ENCODE assay signal across 8 cellular contexts in genomic region chr20:8602389-8603116, GRCh38.
DNase-seq lines count a peak whose midpoint lies in the region; ATAC-seq, FAIRE-seq and TF ChIP-seq lines count a peak whose summit lies in the region.

No MANE protein-coding gene starts in this region.

- H3K4me1 ChIP-seq in liver (ENCODE audit: control insufficient read depth in 4 of 4, insufficient read depth in 4 of 4, low read length in 3 of 4) (peaks cover 0 to 4% (median 0%) of the 10 kb centered on the region in 4 donors), HepG2 (ENCODE audit: insufficient read depth, low read length) (no peaks in the 10 kb centered on the region), GM12878 (ENCODE audit: control insufficient read depth, insufficient read depth, low read length) (peaks cover 15% of the 10 kb centered on the region), pancreas (peaks cover 0 to 5% (median 0%) of the 10 kb centered on the region in 3 donors), HAP-1 (peaks cover 6% of the 10 kb centered on the region)

- FAIRE-seq in HepG2 (lab: Jason Lieb, UNC): no peak
- peak; percentile 88 for FAIRE-seq in GM12878 (lab: Jason Lieb, UNC)
- FAIRE-seq in pancreas (lab: Jason Lieb, UNC): peak; percentile 51

- no peak for TF ChIP-seq EP300 in HepG2 (IDR thresholded peaks at IDR 0.05; ENCODE audit: low read depth in 2 of 2, low read length in 2 of 2)
- no peak for TF ChIP-seq EP300 in HepG2 (CRISPR knock-in tag; IDR thresholded peaks at IDR 0.05; ENCODE audit: borderline replicate concordance)
- TF ChIP-seq EP300 in GM12878 (IDR thresholded peaks at IDR 0.05; ENCODE audit: borderline replicate concordance in 1 of 2, control insufficient read depth in 1 of 2, low read depth in 2 of 2, low read length in 2 of 2): no peak

- no peak overlapping the region for H2AFZ ChIP-seq in HepG2 (ENCODE audit: low read length)
- peak overlapping the region; percentile 74 for H2AFZ ChIP-seq in GM12878 (ENCODE audit: control insufficient read depth, low read depth, low read length)

- peak overlapping the region in 2 of 3 donors; percentile 8 to 31 for H3K4me3 ChIP-seq in liver (ENCODE audit: low read depth in 1 of 3, low read length in 3 of 3)
- no peak overlapping the region for H3K4me3 ChIP-seq in HepG2 (replicated peaks in 1 of 3; ENCODE audit: insufficient read depth in 1 of 3, low read depth in 2 of 3, low read length in 3 of 3)
- 0 out of 2 replicates have a peak overlapping the region, but pooled peaks have one; percentile 4 for H3K4me3 ChIP-seq in GM12878
- H3K4me3 ChIP-seq in pancreas: no peak overlapping the region
- no peak overlapping the region for H3K4me3 ChIP-seq in HAP-1

- H3K9me3 ChIP-seq in liver (ENCODE audit: control insufficient read depth in 4 of 4, low read length in 3 of 4) (no peaks in the 10 kb centered on the region), HepG2 (ENCODE audit: low read length) (no peaks in the 10 kb centered on the region), GM12878 (replicated peaks; ENCODE audit: control insufficient read depth, insufficient read depth, low read length) (no peaks in the 10 kb centered on the region), pancreas (no peaks in the 10 kb centered on the region), HAP-1 (no peaks in the 10 kb centered on the region)

- TF ChIP-seq RAD21 in liver (IDR thresholded peaks at IDR 0.05): no peak
- TF ChIP-seq RAD21 in HepG2 (CRISPR knock-in tag; IDR thresholded peaks at IDR 0.05): no peak
- no peak for TF ChIP-seq RAD21 in GM12878 (IDR thresholded peaks at IDR 0.05; ENCODE audit: insufficient read depth, low read depth, low read length)

- H4K20me1 ChIP-seq in HepG2 (ENCODE audit: insufficient read depth, low read length): no peaks in the 10 kb centered on the region
- H4K20me1 ChIP-seq in GM12878 (ENCODE audit: control insufficient read depth, insufficient read depth): no peaks in the 10 kb centered on the region

- in situ Hi-C loops in HepG2 (cut with HindIII; ENCODE audit: extremely low pct_ligation_motif_present, low pct_unique_long_range_greater_than_20kb): no loop called here
- in situ Hi-C loops in GM12878 (cut with MboI): no loop called here
- in situ Hi-C loops in HAP-1 (cut with MboI; ENCODE audit: low sequenced_read_pairs): no loop called here

- peak overlapping the region in 1 of 2 donors; percentile 2 for H3K27ac ChIP-seq in liver (ENCODE audit: low read depth in 1 of 2, low read length in 2 of 2)
- no peak overlapping the region for H3K27ac ChIP-seq in HepG2 (ENCODE audit: extremely low read length, insufficient read depth, low read length)
- H3K27ac ChIP-seq in GM12878 (ENCODE audit: control insufficient read depth, insufficient read depth): peak overlapping the region; percentile 64
- peak overlapping the region in 1 of 4 donors; percentile 22 for H3K27ac ChIP-seq in pancreas

- SMC1A ChIA-PET in GM12878 (lab: Charles Lee; ENCODE audit: uncharacterized antibody, unreplicated experiment): interaction anchor here (0.8 to 2.5 kb wide), 7 partner anchors 12 to 581 kb away, joined by 3 to 9 read pairs (median 6); no protein-coding TSS in a partner anchor

- ATAC-seq in HepG2 (no peak), HG03175 (IDR thresholded peaks at IDR 0.05; ENCODE audit: unreplicated experiment) (peak; percentile 72), GM12878 (peak; percentile 92), pancreas (peak; percentile 43 to 68 (median 56))

- H3K36me3 ChIP-seq in liver (ENCODE audit: control insufficient read depth in 4 of 4, insufficient read depth in 3 of 4, low read depth in 1 of 4, low read length in 3 of 4) (no peaks in the 10 kb centered on the region), HepG2 (replicated peaks in 1 of 2; ENCODE audit: control insufficient read depth in 1 of 2, insufficient read depth in 2 of 2, low read length in 2 of 2) (0 out of 5 replicates have a peak, but pooled peaks cover 0 to 2% of the 10 kb centered on the region in 2 experiments), GM12878 (ENCODE audit: control insufficient read depth in 2 of 2, insufficient read depth in 2 of 2, low read length in 1 of 2) (no peaks in the 10 kb centered on the region), pancreas (no peaks in the 10 kb centered on the region), HAP-1 (replicated peaks) (no peaks in the 10 kb centered on the region)

- H3K9ac ChIP-seq in liver (ENCODE audit: low read depth in 1 of 2, low read length in 2 of 2) (peak overlapping the region; percentile 19 to 21), HepG2 (ENCODE audit: insufficient read depth, low read depth, low read length) (no peak overlapping the region), GM12878 (ENCODE audit: control insufficient read depth, insufficient read depth, low read length) (no peak overlapping the region)

- WGBS in liver: 27% methylated on average over 3 of the region's 3 CpGs
- WGBS in HepG2 (ENCODE audit: low lambda C conversion rate): 93% methylated on average over 3 of the region's 3 CpGs
- WGBS in GM12878 (ENCODE audit: insufficient coverage, insufficient replicate concordance, low lambda C conversion rate, missing lambda C conversion rate): 21% methylated on average over 3 of the region's 3 CpGs
- 49 to 60% methylated on average over 3 of the region's 3 CpGs for WGBS in pancreas, 2 donors

- RAD21 ChIA-PET in GM12878 (lab: Charles Lee; ENCODE audit: unreplicated experiment): interaction anchor here (0.9 to 1.8 kb wide), 4 partner anchors 11 to 120 kb away, joined by 3 to 5 read pairs (median 4); no protein-coding TSS in a partner anchor

- H3K4me2 ChIP-seq in HepG2 (ENCODE audit: low read depth, low read length) (no peak overlapping the region), GM12878 (ENCODE audit: control insufficient read depth, insufficient read depth) (peak overlapping the region; percentile 83)

- H3K79me2 ChIP-seq in HepG2 (ENCODE audit: insufficient read depth, low read length) (no peaks in the 10 kb centered on the region), GM12878 (ENCODE audit: control insufficient read depth, insufficient read depth, low read length) (no peaks in the 10 kb centered on the region)

- DNase-seq in HepG2 (ENCODE audit: low spot score) (no peak), GM12878 (ENCODE audit: low read depth, low spot score) (peak; percentile 69), pancreas (no peak), SKM-1 treated with dmso at 0.1 percent for 144 hours (lab: John Stamatoyannopoulos, UW; ENCODE audit: unreplicated experiment) (no peak), HAP-1 (ENCODE audit: low spot score in 2 of 2) (no peak), NCI-H128 (lab: John Stamatoyannopoulos, UW; ENCODE audit: unreplicated experiment) (no peak)

- intact Hi-C loops in HepG2 (cut with micrococcal nuclease; ENCODE audit: unreplicated experiment) (no loop called here), GM12878 (cut with micrococcal nuclease; ENCODE audit: unreplicated experiment) (loop anchor here (5.0 kb wide), 1 partner anchor 200 kb away; no protein-coding TSS in a partner anchor), pancreas (cut with DNase I) (no loop called here)

- BruUV-seq in HepG2 (replicated peaks; lab: Mats Ljungman, UMichigan) (no TSS peak), GM12878 (replicated peaks; lab: Mats Ljungman, UMichigan) (no TSS peak)

- H3K27me3 ChIP-seq in liver (ENCODE audit: control insufficient read depth in 4 of 4, insufficient read depth in 4 of 4, low read length in 3 of 4) (no peaks in the 10 kb centered on the region), HepG2 (ENCODE audit: control insufficient read depth in 1 of 2, insufficient read depth in 2 of 2, low read length in 2 of 2) (no peaks in the 10 kb centered on the region), GM12878 (replicated peaks in 1 of 2; ENCODE audit: control insufficient read depth in 2 of 2, insufficient read depth in 2 of 2, low read length in 1 of 2) (no peaks in the 10 kb centered on the region), pancreas (no peaks in the 10 kb centered on the region), HAP-1 (ENCODE audit: low read depth) (no peaks in the 10 kb centered on the region)

- TF ChIP-seq CTCF in liver (IDR thresholded peaks at IDR 0.05; ENCODE audit: low read depth, low read length, missing input control) (no peak), HepG2 (CRISPR knock-in tag; IDR thresholded peaks at IDR 0.05) (no peak), GM12878 (IDR thresholded peaks at IDR 0.05 in 2 of 3, conservative IDR thresholded peaks at IDR 0.05 in 1 of 3; ENCODE audit: control insufficient read depth in 2 of 3, extremely low read depth in 1 of 3, insufficient read depth in 1 of 3, low read depth in 3 of 3, low read length in 3 of 3) (no peak), pancreas (IDR thresholded peaks at IDR 0.05) (no peak)

- CTCF ChIA-PET in HepG2 (lab: Yijun Ruan, JAX; ENCODE audit: low intra/inter-chr PET ratio, low total read pairs) (no interaction called here), GM12878 (lab: Yijun Ruan, JAX) (interaction anchor here (0.6 to 2.1 kb wide), 9 partner anchors 11 to 1535 kb away, joined by 3 to 7 read pairs (median 4); no protein-coding TSS in a partner anchor)

- TF ChIP-seq POLR2A in HepG2 (IDR thresholded peaks at IDR 0.05; ENCODE audit: insufficient read depth in 1 of 2, low read depth in 2 of 2, low read length in 2 of 2): no peak
- TF ChIP-seq POLR2A in GM12878 (IDR thresholded peaks at IDR 0.05; ENCODE audit: low read depth, low read length): no peak

- POLR2A ChIA-PET in HepG2 (lab: Yijun Ruan, JAX): no interaction called here
- POLR2A ChIA-PET in GM12878 (lab: Charles Lee): interaction anchor here (1.1 to 1.3 kb wide), 2 partner anchors 12 to 17 kb away, joined by 3 read pairs; no protein-coding TSS in a partner anchor

TF ChIP-seq in liver, 16 proteins besides CTCF, POLR2A, EP300 and RAD21:
- no peak for TF ChIP-seq FOXA2 (IDR thresholded peaks at IDR 0.05)
- peak; percentile 35 for TF ChIP-seq SP1 (IDR thresholded peaks at IDR 0.05)

TF ChIP-seq in HepG2, 621 proteins besides CTCF, POLR2A, EP300 and RAD21 (continues in another document):
- no peak for TF ChIP-seq ZNF607 (CRISPR knock-in tag; IDR thresholded peaks at IDR 0.05; ENCODE audit: borderline replicate concordance)
- no peak for TF ChIP-seq MAFK (conservative IDR thresholded peaks at IDR 0.05 in 1 of 2, IDR thresholded peaks at IDR 0.05 in 1 of 2; ENCODE audit: low read length in 2 of 2)
- no peak for TF ChIP-seq NFYB (CRISPR knock-in tag; IDR thresholded peaks at IDR 0.05)

TF ChIP-seq in GM12878, 131 proteins besides CTCF, POLR2A, EP300 and RAD21 (continues in another document):
- TF ChIP-seq MTA2 (IDR thresholded peaks at IDR 0.05; ENCODE audit: low read depth) (peak; percentile 36; the same call in 1 of the 2 replicates), TAF1 (IDR thresholded peaks at IDR 0.05; ENCODE audit: borderline replicate concordance, low read depth, low read length) (no peak), KLF5 (IDR thresholded peaks at IDR 0.05; ENCODE audit: partially characterized antibody) (no peak), POU2F2 (IDR thresholded peaks at IDR 0.05; ENCODE audit: borderline replicate concordance, low read depth, low read length) (peak; percentile 42; the same call in 1 of the 3 replicates)

Comparison
In these comparisons a context has a peak if more than half of its experiments do, and no peak if none do; other contexts are left out.
1. H3K4me3 ChIP-seq: peak in liver (2 of 3) and GM12878 (single experiment); none in HepG2 (0 of 3), pancreas (0 of 4) and HAP-1 (single experiment).
2. H3K9ac ChIP-seq: peak in liver (2 of 2); none in HepG2 (single experiment) and GM12878 (single experiment).